ENCODE assay signal across 8 cellular contexts in the genomic region with DNA sequence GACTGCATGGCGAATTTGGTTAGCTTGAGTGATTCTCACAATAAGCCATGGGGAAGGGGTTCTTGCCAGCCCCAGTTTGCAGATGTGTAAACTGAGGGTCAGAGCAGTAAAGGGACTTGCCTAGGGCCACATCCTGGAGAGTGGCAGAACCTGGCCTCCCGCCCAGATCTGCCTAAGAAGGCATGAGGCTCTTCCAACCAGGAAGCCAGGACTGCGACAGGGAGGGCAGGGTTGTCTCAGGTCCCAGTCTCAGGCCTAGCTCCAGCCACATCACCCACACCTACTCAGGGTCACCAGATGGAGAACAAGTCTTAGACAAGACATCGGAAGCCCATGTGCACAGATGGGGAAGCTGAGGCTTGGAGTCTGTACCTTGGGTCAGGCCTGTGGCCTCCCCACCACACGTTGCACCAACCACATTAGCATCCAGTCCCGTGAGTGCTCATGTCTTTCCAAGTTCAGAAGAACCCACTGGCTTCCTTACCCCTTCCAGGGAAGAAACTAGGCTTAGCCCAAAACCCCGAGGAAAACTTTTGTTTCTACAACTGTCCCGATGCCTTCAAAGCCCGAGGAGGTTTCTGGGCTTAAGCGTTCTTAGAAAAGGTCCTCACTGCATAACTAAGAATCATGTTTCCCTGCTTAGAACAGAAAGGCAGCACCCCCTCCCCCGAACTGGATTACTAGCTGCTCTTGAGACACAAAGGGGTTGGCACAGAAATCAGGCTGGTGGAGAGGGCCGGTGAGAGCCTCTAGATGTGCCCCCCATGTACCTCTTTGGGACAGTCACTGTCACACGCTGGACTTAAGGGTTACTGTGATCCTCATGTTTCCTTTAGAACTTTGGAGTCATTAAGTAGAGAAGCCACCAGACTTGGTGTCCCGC. TPM values are rescaled to one million over a fixed set of nuclear protein-coding genes. Genes with fewer than 3 reads are reported as not detected.
DNase-seq lines count a peak whose midpoint lies in the region; ATAC-seq and TF ChIP-seq lines count a peak whose summit lies in the region.

No MANE protein-coding gene starts in this region.

- peak overlapping the region; percentile 94 for H3K27ac ChIP-seq in CD8-positive, alpha-beta memory T cell (ENCODE audit: low read depth, low read length)
- peak overlapping the region; percentile 67 for H3K27ac ChIP-seq in caudate nucleus (ENCODE audit: low read depth, low read length)
- H3K27ac ChIP-seq in aorta (ENCODE audit: low read depth in 1 of 2, low read length in 2 of 2) = no peak overlapping the region

- H3K4me3 ChIP-seq in CD8-positive, alpha-beta memory T cell (ENCODE audit: low read length) = peak overlapping the region; percentile 82
- no peak overlapping the region for H3K4me3 ChIP-seq in aorta (ENCODE audit: low read length in 2 of 2)

- H3K9me3 Mint-ChIP-seq in CD8-positive, alpha-beta memory T cell = no peaks in the 10 kb centered on the region
- H3K9me3 Mint-ChIP-seq in nephron (no peaks in the 10 kb centered on the region), osteocyte (ENCODE audit: unreplicated experiment) (no peaks in the 10 kb centered on the region)

- intact Hi-C loops in aorta (cut with DNase I) = no loop called here

- peaks cover 5 to 54% (median 14%) of the 10 kb centered on the region in 3 donors for H3K36me3 Mint-ChIP-seq in CD8-positive, alpha-beta memory T cell
- no peaks in the 10 kb centered on the region for H3K36me3 Mint-ChIP-seq in nephron (ENCODE audit: low read depth)
- H3K36me3 Mint-ChIP-seq in osteocyte (ENCODE audit: unreplicated experiment) = no peaks in the 10 kb centered on the region

- H3K27me3 Mint-ChIP-seq in CD8-positive, alpha-beta memory T cell = peaks cover 0 to 4% of the 10 kb centered on the region in 2 donors
- H3K27me3 Mint-ChIP-seq in nephron (ENCODE audit: low read depth) (peaks cover 35% of the 10 kb centered on the region), osteocyte (ENCODE audit: unreplicated experiment) (peaks cover 8% of the 10 kb centered on the region)

- no peak for TF ChIP-seq CTCF in nephron (IDR thresholded peaks at IDR 0.05; ENCODE audit: unreplicated experiment in 3 of 3)
- no peak for TF ChIP-seq CTCF in osteocyte (IDR thresholded peaks at IDR 0.05)

- peaks cover 4% of the 10 kb centered on the region for H3K36me3 ChIP-seq in CD8-positive, alpha-beta memory T cell (ENCODE audit: insufficient read depth, low read length)
- H3K36me3 ChIP-seq in aorta (ENCODE audit: control insufficient read depth in 1 of 2, insufficient read depth in 2 of 2, low read length in 1 of 2) = no peaks in the 10 kb centered on the region

- POLR2A ChIA-PET in CD8-positive, alpha-beta memory T cell (lab: Charles Lee) = interaction anchor here (0.5 to 13.6 kb wide), 5 partner anchors 8 to 677 kb away, joined by 3 to 300 read pairs (median 3); no protein-coding TSS in a partner anchor

- H3K4me3 Mint-ChIP-seq in CD8-positive, alpha-beta memory T cell = peak overlapping the region; percentile 90 to 100 (median 96)
- H3K4me3 Mint-ChIP-seq in nephron = peak overlapping the region; percentile 72 to 87 (median 84)
- no peak overlapping the region for H3K4me3 Mint-ChIP-seq in osteocyte (ENCODE audit: unreplicated experiment)

- 80 to 87% methylated on average over 14 of the region's 14 CpGs for WGBS in aorta, 2 donors

- ATAC-seq in aorta (ENCODE audit: low FRiP score) = no peak

- peaks cover 42 to 50% (median 45%) of the 10 kb centered on the region in 3 donors for H3K4me1 Mint-ChIP-seq in CD8-positive, alpha-beta memory T cell
- peaks cover 18% of the 10 kb centered on the region for H3K4me1 Mint-ChIP-seq in nephron
- H3K4me1 Mint-ChIP-seq in osteocyte (ENCODE audit: unreplicated experiment) = peaks cover 4% of the 10 kb centered on the region

- CTCF ChIA-PET in CD8-positive, alpha-beta memory T cell (lab: Charles Lee) = interaction anchor here (0.7 to 16.5 kb wide), 7 partner anchors 19 to 95 kb away, joined by 3 to 248 read pairs (median 4); no protein-coding TSS in a partner anchor

- H3K9me3 ChIP-seq in CD8-positive, alpha-beta memory T cell (ENCODE audit: low read length) = no peaks in the 10 kb centered on the region
- H3K9me3 ChIP-seq in aorta (ENCODE audit: control insufficient read depth, low read length) = no peaks in the 10 kb centered on the region

- DNase-seq in CD8-positive, alpha-beta memory T cell = no peak
- DNase-seq in MV-4-11 (lab: John Stamatoyannopoulos, UW) (peak; percentile 64), caudate nucleus (lab: John Stamatoyannopoulos, UW) (no peak), HCEC 1CT (no peak), osteocyte (ENCODE audit: extremely low spot score, unreplicated experiment) (no peak), T-helper 9 cell (no peak), aorta (no peak)

- peak overlapping the region; percentile 79 to 99 (median 96) for H3K27ac Mint-ChIP-seq in CD8-positive, alpha-beta memory T cell
- peak overlapping the region in 1 of 3 experiments; percentile 33 for H3K27ac Mint-ChIP-seq in nephron
- no peak overlapping the region for H3K27ac Mint-ChIP-seq in osteocyte (ENCODE audit: unreplicated experiment)

- peaks cover 38% of the 10 kb centered on the region for H3K4me1 ChIP-seq in CD8-positive, alpha-beta memory T cell (ENCODE audit: insufficient read depth, low read length)
- no peaks in the 10 kb centered on the region for H3K4me1 ChIP-seq in aorta (ENCODE audit: control insufficient read depth in 1 of 2, insufficient read depth in 2 of 2, low read length in 2 of 2)

- H3K27me3 ChIP-seq in CD8-positive, alpha-beta memory T cell (ENCODE audit: insufficient read depth, low read length, poor library complexity, severe bottlenecking) = no peaks in the 10 kb centered on the region
- peaks cover 0 to 1% of the 10 kb centered on the region in 2 donors for H3K27me3 ChIP-seq in aorta (ENCODE audit: control insufficient read depth in 1 of 2, insufficient read depth in 2 of 2, low read length in 1 of 2)

RNA-seq across cellular contexts. Expression of a gene that starts 2.3 kb away (rescaled TPM):
- 10 to 100 TPM; 43.6 to 44.4 TPM for total RNA-seq in CD8-positive, alpha-beta memory T cell
- polyA plus RNA-seq in CD8-positive, alpha-beta memory T cell = 27.6 TPM
- total RNA-seq in osteocyte = 1.0 and 1.1 TPM in 2 replicates
- total RNA-seq in aorta = 1 to 10 TPM; 4.0 to 6.3 TPM
- 1 to 10 TPM in 1 of 2 donors, under 1 TPM in 1; 0.59 to 2.0 TPM for polyA plus RNA-seq in aorta

RNA-seq across cellular contexts. Expression of a gene that starts 15.5 kb away (rescaled TPM):
- not detected for total RNA-seq in CD8-positive, alpha-beta memory T cell
- not detected for polyA plus RNA-seq in CD8-positive, alpha-beta memory T cell
- total RNA-seq in osteocyte (0.68 and 0.73 TPM in 2 replicates), aorta (1 to 10 TPM; 6.6 to 9.5 TPM)
- polyA plus RNA-seq in aorta = 10 to 100 TPM in 1 of 2 donors, 1 to 10 TPM in 1; 5.6 to 11.1 TPM

Comparison
In these comparisons a context has a peak if more than half of its experiments do, and no peak if none do; other contexts are left out.
1. H3K27ac ChIP-seq: peak in CD8-positive, alpha-beta memory T cell (single experiment) and caudate nucleus (single experiment); none in aorta (0 of 2).
2. RNA of a gene that starts 2.3 kb away (total RNA-seq): 43.6 to 44.4 TPM in CD8-positive, alpha-beta memory T cell; 4.0 to 6.3 TPM in aorta and 1.0 to 1.1 TPM in osteocyte; every median in the first group is over 4 times any median in the second.